In genomic region chr17:40602445-40603443, GRCh38 we compare ENCODE assay signal across 13 cellular contexts. TPM values are rescaled to one million over a fixed set of nuclear protein-coding genes. Genes with fewer than 3 reads are reported as not detected.
DNase-seq lines count a peak whose midpoint lies in the region; ATAC-seq, FAIRE-seq and TF ChIP-seq lines count a peak whose summit lies in the region.
"Had no signal": no experiment of that assay in that cellular context is flagged by ENCODE, and none has a peak within 500 bp of the region (broad histone marks: within the 10 kb centered on the region; RNA-seq: fewer than 3 reads in every experiment).

No MANE protein-coding gene starts in this region.

- ATAC-seq in DND-41 (ENCODE audit: insufficient read depth, low read depth) (no peak), GM19455 (IDR thresholded peaks at IDR 0.05; ENCODE audit: unreplicated experiment) (no peak)
- ATAC-seq: left colon had no signal

- no peak for FAIRE-seq in RCC 7860 (lab: Jason Lieb, UNC)

- CTCF ChIA-PET in RWPE1 (lab: Yijun Ruan, JAX): interaction anchor here (0.6 kb wide), 1 partner anchor 188 kb away, joined by 3 read pairs; no protein-coding TSS in a partner anchor

- H3K4me3 Mint-ChIP-seq in activated naive CD8-positive, alpha-beta T cell treated with anti-CD3 and anti-CD28 coated beads for 36 hours: peak overlapping the region; percentile 69

- H3K9me3 ChIP-seq in DND-41 (ENCODE audit: insufficient read depth, low read length, severe bottlenecking): no peaks in the 10 kb centered on the region

- peaks cover 2% of the 10 kb centered on the region for H3K9me3 Mint-ChIP-seq in activated naive CD8-positive, alpha-beta T cell treated with anti-CD3 and anti-CD28 coated beads for 36 hours

- no peak overlapping the region for H3K4me3 ChIP-seq in DND-41 (ENCODE audit: low read depth in 1 of 2, low read length in 2 of 2)

- H3K4me1 ChIP-seq in DND-41 (ENCODE audit: insufficient read depth, low read length): no peaks in the 10 kb centered on the region

- no peaks in the 10 kb centered on the region for H4K20me1 ChIP-seq in DND-41 (ENCODE audit: insufficient read depth, low read length)

- H3K27me3 ChIP-seq in DND-41 (ENCODE audit: insufficient read depth, low read length, poor library complexity): no peaks in the 10 kb centered on the region

- peak overlapping the region; percentile 95 for H3K27ac Mint-ChIP-seq in activated naive CD8-positive, alpha-beta T cell treated with anti-CD3 and anti-CD28 coated beads for 36 hours

- no peaks in the 10 kb centered on the region for H3K27me3 Mint-ChIP-seq in activated naive CD8-positive, alpha-beta T cell treated with anti-CD3 and anti-CD28 coated beads for 36 hours

- H2AFZ ChIP-seq in DND-41 (ENCODE audit: low read depth, low read length): peak overlapping the region; percentile 8; the same call in 1 of the 2 replicates

- H3K4me2 ChIP-seq in DND-41 (ENCODE audit: insufficient read depth, low read length): no peak overlapping the region

- peaks cover 96% of the 10 kb centered on the region for H3K4me1 Mint-ChIP-seq in activated naive CD8-positive, alpha-beta T cell treated with anti-CD3 and anti-CD28 coated beads for 36 hours

- TF ChIP-seq CTCF in DND-41 (IDR thresholded peaks at IDR 0.05; ENCODE audit: borderline replicate concordance, extremely low read depth, low read length, poor library complexity, severe bottlenecking): no peak
- TF ChIP-seq CTCF in RWPE1 (conservative IDR thresholded peaks at IDR 0.05; ENCODE audit: low read depth): no peak

- H3K27ac ChIP-seq in DND-41 (ENCODE audit: low read length): no peak overlapping the region
- no peak overlapping the region for H3K27ac ChIP-seq in RWPE1
- H3K27ac ChIP-seq: C4-2B, epithelial cell of prostate had no signal

- H3K79me2 ChIP-seq in DND-41 (ENCODE audit: insufficient read depth, low read length): no peaks in the 10 kb centered on the region

- POLR2A ChIA-PET in RWPE1 (lab: Yijun Ruan, JAX; ENCODE audit: low non-redundant PET): no interaction called here

- no peak overlapping the region for H3K9ac ChIP-seq in DND-41 (ENCODE audit: low read depth, low read length)

- peaks cover 12% of the 10 kb centered on the region for H3K36me3 Mint-ChIP-seq in activated naive CD8-positive, alpha-beta T cell treated with anti-CD3 and anti-CD28 coated beads for 36 hours

- DNase-seq in DND-41 (no peak), RWPE1 (ENCODE audit: low spot score) (no peak), RCC 7860 (ENCODE audit: low spot score) (no peak), NCI-H1694 treated with DMSO at 0.1 percent for 48 hours (lab: John Stamatoyannopoulos, UW) (no peak)
- DNase-seq in activated CD4-positive, CD25-positive, alpha-beta regulatory T cell treated with anti-CD3 and anti-CD28 coated beads, Interleukin-2, amount 50 U/mL, for 72 hours: peak; percentile 67
- DNase-seq in activated naive CD8-positive, alpha-beta T cell treated with anti-CD3 and anti-CD28 coated beads for 36 hours: peak; percentile 87
- DNase-seq in stimulated activated CD4-positive, alpha-beta T cell treated with anti-CD3 and anti-CD28 coated beads, Interleukin-15, amount 100 ng/mL, for 1 hour (ENCODE audit: low read depth in 1 of 2, low spot score in 1 of 2): peak; percentile 44 to 60
- DNase-seq: KBM-7, NCI-H524 treated with DMSO at 0.1 percent for 48 hours had no signal

- no peaks in the 10 kb centered on the region for H3K36me3 ChIP-seq in DND-41 (ENCODE audit: insufficient read depth, low read length)

RNA-seq across cellular contexts. Expression of gene CCR7, which starts 37.5 kb away (rescaled TPM):
- 100 to 1,000 TPM; 260 to 274 TPM for total RNA-seq in activated naive CD8-positive, alpha-beta T cell treated with anti-CD3 and anti-CD28 coated beads for 36 hours

RNA-seq across cellular contexts. Expression of gene SMARCE1, which starts 44.9 kb away (rescaled TPM):
- total RNA-seq in activated naive CD8-positive, alpha-beta T cell treated with anti-CD3 and anti-CD28 coated beads for 36 hours: 100 to 1,000 TPM; 107 to 118 TPM

Comparison
In these comparisons a context has a peak if more than half of its experiments do, and no peak if none do; other contexts are left out.
1. DNase-seq: peak in activated CD4-positive, CD25-positive, alpha-beta regulatory T cell treated with anti-CD3 and anti-CD28 coated beads, Interleukin-2, amount 50 U/mL, for 72 hours (single experiment), activated naive CD8-positive, alpha-beta T cell treated with anti-CD3 and anti-CD28 coated beads for 36 hours (single experiment) and stimulated activated CD4-positive, alpha-beta T cell treated with anti-CD3 and anti-CD28 coated beads, Interleukin-15, amount 100 ng/mL, for 1 hour (2 of 2); none in DND-41 (single experiment), RWPE1 (single experiment), RCC 7860 (single experiment) and NCI-H1694 treated with DMSO at 0.1 percent for 48 hours (single experiment).